Comparison of ENCODE assay signal across 1 cellular context in genomic region chr5:138981606-138982005, GRCh38.
TF ChIP-seq lines count a peak whose summit lies in the region.

No MANE protein-coding gene starts in this region.

TF ChIP-seq in HepG2, 621 proteins besides CTCF, POLR2A, EP300 and RAD21 (continued from another document):
- TF ChIP-seq NKX3-1 (CRISPR knock-in tag; IDR thresholded peaks at IDR 0.05) = no peak
- no peak for TF ChIP-seq MED13 (CRISPR knock-in tag; IDR thresholded peaks at IDR 0.05)
- TF ChIP-seq ETV5 (CRISPR knock-in tag; IDR thresholded peaks at IDR 0.05; ENCODE audit: borderline replicate concordance) = no peak
- TF ChIP-seq ZKSCAN5 (CRISPR knock-in tag; IDR thresholded peaks at IDR 0.05) = no peak
- TF ChIP-seq, protein P1, sequence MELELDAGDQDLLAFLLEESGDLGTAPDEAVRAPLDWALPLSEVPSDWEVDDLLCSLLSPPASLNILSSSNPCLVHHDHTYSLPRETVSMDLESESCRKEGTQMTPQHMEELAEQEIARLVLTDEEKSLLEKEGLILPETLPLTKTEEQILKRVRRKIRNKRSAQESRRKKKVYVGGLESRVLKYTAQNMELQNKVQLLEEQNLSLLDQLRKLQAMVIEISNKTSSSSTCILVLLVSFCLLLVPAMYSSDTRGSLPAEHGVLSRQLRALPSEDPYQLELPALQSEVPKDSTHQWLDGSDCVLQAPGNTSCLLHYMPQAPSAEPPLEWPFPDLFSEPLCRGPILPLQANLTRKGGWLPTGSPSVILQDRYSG (CRISPR knock-in tag; IDR thresholded peaks at IDR 0.05) = no peak
- TF ChIP-seq ZNF609 (CRISPR knock-in tag; IDR thresholded peaks at IDR 0.05; ENCODE audit: borderline replicate concordance) = no peak
- TF ChIP-seq ETS1 (CRISPR knock-in tag; IDR thresholded peaks at IDR 0.05) = no peak
- no peak for TF ChIP-seq ZNF142 (CRISPR knock-in tag; IDR thresholded peaks at IDR 0.05)
- TF ChIP-seq, protein P2, sequence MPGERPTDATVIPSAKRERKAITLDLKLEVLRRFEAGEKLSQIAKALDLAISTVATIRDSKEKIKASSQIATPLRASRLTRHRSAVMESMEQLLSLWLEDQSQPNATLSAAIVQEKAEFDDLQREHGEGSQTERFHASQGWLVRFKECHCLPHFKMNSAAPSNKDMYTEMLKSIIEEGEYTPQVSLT (CRISPR knock-in tag; IDR thresholded peaks at IDR 0.05; ENCODE audit: borderline replicate concordance, low read depth) = no peak
- TF ChIP-seq ATF6 (CRISPR knock-in tag; conservative IDR thresholded peaks at IDR 0.05) = no peak
